Comparison of ENCODE assay signal across 8 cellular contexts in the genomic region with DNA sequence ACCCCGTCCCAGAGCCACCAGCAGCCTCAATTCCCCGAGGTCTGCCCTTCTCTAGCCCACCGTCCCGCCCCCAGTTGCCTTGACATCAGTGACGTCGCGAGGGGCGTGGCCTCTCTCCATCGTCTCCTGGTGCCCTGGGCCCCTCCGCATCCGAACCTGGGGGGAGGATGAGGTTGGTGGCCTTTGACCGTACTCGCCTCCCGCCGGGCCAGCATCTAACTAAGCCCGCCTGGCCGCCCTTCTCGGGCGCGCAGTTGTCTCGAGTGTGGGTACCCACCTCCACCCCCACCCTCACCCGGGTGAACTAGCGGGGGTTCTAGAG.
DNase-seq lines count a peak whose midpoint lies in the region; ATAC-seq and FAIRE-seq lines count a peak whose summit lies in the region.

No MANE protein-coding gene starts in this region.

- H3K4me2 ChIP-seq in BLaER1: peak overlapping the region; percentile 98

- peak overlapping the region; percentile 95 for H3K27ac Mint-ChIP-seq in memory B cell

- H3K4me3 Mint-ChIP-seq in memory B cell: peak overlapping the region; percentile 95

- DNase-seq in GM19239 (ENCODE audit: insufficient read length, low spot score) (peak; percentile 68), NCI-H82 treated with DMSO at 0.1 percent for 48 hours (lab: John Stamatoyannopoulos, UW; ENCODE audit: unreplicated experiment) (peak; percentile 66), memory B cell (ENCODE audit: low spot score in 2 of 2) (peak; percentile 93 to 99)
- DNase-seq in activated CD8-positive, alpha-beta memory T cell treated with anti-CD3 and anti-CD28 coated beads for 24 hours: peak; percentile 98
- peak; percentile 92 for DNase-seq in effector CD8-positive, alpha-beta T cell (lab: John Stamatoyannopoulos, UW)
- DNase-seq in stimulated activated CD8-positive, alpha-beta memory T cell treated with anti-CD3 and anti-CD28 coated beads, Interleukin-12 subunit alpha, Interleukin-12 subunit beta, amount 100 ng/mL, for 1 hour (ENCODE audit: low read depth): peak; percentile 93

- H3K9ac ChIP-seq in BLaER1: peak overlapping the region; percentile 90

- peaks cover 87% of the 10 kb centered on the region for H3K4me1 ChIP-seq in BLaER1

- peak; percentile 41 for ATAC-seq in HG03439 (IDR thresholded peaks at IDR 0.05; ENCODE audit: unreplicated experiment)
- peak; percentile 69 for ATAC-seq in memory B cell (ENCODE audit: low read depth)

- peak; percentile 83 for FAIRE-seq in GM19239 (lab: Jason Lieb, UNC)

- H4K20me1 ChIP-seq in BLaER1: no peaks in the 10 kb centered on the region

- no peaks in the 10 kb centered on the region for H3K36me3 Mint-ChIP-seq in memory B cell

- peaks cover 41% of the 10 kb centered on the region for H3K4me1 Mint-ChIP-seq in memory B cell

- H3K36me3 ChIP-seq in BLaER1: no peaks in the 10 kb centered on the region

- no peaks in the 10 kb centered on the region for H3K27me3 ChIP-seq in BLaER1

- peak overlapping the region; percentile 82 for H3K4me3 ChIP-seq in BLaER1

- H3K27ac ChIP-seq in BLaER1: peak overlapping the region; percentile 98

- no peaks in the 10 kb centered on the region for H3K9me3 Mint-ChIP-seq in memory B cell

- H3K27me3 Mint-ChIP-seq in memory B cell: no peaks in the 10 kb centered on the region

- no peaks in the 10 kb centered on the region for H3K9me3 ChIP-seq in BLaER1

Comparison
In these comparisons a context has a peak if more than half of its experiments do, and no peak if none do; other contexts are left out.
1. Peak in every context shown above with its lines: DNase-seq, ATAC-seq, H3K4me3 ChIP-seq and H3K27ac ChIP-seq.